ENCODE assay signal across 1 cellular context in the genomic region with DNA sequence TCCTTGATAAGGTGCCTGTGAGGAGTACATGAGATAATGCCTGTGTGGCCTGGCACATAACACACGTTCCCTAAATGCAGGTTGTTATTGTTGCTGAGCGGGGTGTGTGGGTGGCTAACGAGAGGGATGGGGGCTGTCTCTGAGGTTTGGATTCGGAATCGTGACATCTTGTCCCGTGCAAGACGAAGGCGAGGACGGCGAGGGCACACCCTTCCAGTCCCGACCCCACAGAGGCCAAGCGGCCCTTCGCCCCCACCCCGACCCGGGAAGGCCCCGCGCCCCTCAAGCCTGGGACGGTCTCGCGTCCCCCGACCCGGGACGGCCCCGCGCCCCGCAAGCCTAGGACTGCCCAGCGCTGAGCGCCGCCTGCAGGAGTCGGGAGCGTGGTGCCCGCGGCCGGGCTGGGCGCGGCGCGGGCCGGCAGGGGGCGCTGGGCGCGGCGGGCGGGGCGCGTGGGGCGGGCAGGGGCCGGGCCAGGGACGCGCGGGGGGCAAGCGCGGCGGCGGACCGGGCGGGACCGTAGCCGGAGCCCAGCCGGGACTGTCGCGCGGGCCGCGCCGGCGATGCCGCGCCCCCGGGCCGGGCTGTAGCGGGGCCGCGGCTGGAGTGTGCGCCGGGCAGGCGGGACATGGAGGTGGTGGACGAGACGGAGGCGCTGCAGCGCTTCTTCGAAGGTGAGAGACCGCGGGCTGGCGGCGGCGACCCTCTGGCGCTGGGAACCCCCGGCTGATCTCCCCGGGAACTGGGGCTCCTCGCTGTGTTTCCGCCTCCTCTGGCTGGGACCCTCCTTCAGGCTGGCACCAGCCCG.
TF ChIP-seq lines count a peak whose summit lies in the region.

A gene (plus strand): TSS at position 520 of the 808 bp plus-strand sequence. CDS start 109 bp downstream, at position 629.

TF ChIP-seq in K562, 482 proteins besides CTCF, POLR2A, EP300 and RAD21 (continued from another document):
- TF ChIP-seq L3MBTL2 (IDR thresholded peaks at IDR 0.05) (peak; percentile 46; the same call in 1 of the 2 replicates), CXXC5 (CRISPR knock-in tag; IDR thresholded peaks at IDR 0.05) (peak; percentile 58), GATAD2B (IDR thresholded peaks at IDR 0.05; ENCODE audit: borderline replicate concordance) (0 out of 2 replicates have a peak, but pooled peaks have one; percentile 80), NCOA1 (IDR thresholded peaks at IDR 0.05; ENCODE audit: low read depth) (no peak), SIN3A (IDR thresholded peaks at IDR 0.05; ENCODE audit: borderline replicate concordance in 2 of 2, control insufficient read depth in 1 of 2, low read depth in 2 of 2, low read length in 2 of 2) (peak in 1 of 2 experiments; percentile 35; a peak in 1 of 4 replicates), MYC (IDR thresholded peaks at IDR 0.05; ENCODE audit: low read depth, low read length) (peak; percentile 55; the same call in 1 of the 2 replicates), MYC (CRISPR knock-in tag; IDR thresholded peaks at IDR 0.05; ENCODE audit: borderline replicate concordance, low read depth) (no peak), RBBP5 (IDR thresholded peaks at IDR 0.05; ENCODE audit: borderline replicate concordance, insufficient read depth, low read length, poor library complexity, severe bottlenecking) (peak; percentile 60), KAT2B (IDR thresholded peaks at IDR 0.05; ENCODE audit: low read depth, low read length) (peak; percentile 70), ZNF23 (CRISPR knock-in tag; IDR thresholded peaks at IDR 0.05) (no peak), HDAC1 (IDR thresholded peaks at IDR 0.05) (no peak), DMBX1 (CRISPR knock-in tag; IDR thresholded peaks at IDR 0.05; ENCODE audit: borderline replicate concordance) (no peak), YY1 (IDR thresholded peaks at IDR 0.05; ENCODE audit: borderline replicate concordance in 1 of 3, control insufficient read depth in 1 of 3, extremely low read depth in 1 of 3, insufficient read depth in 3 of 3, insufficient read length in 1 of 3, insufficient replicate concordance in 2 of 3, low read depth in 1 of 3, low read length in 2 of 3) (peak in 2 of 3 experiments; percentile 12 to 43)
- TF ChIP-seq, protein P1, sequence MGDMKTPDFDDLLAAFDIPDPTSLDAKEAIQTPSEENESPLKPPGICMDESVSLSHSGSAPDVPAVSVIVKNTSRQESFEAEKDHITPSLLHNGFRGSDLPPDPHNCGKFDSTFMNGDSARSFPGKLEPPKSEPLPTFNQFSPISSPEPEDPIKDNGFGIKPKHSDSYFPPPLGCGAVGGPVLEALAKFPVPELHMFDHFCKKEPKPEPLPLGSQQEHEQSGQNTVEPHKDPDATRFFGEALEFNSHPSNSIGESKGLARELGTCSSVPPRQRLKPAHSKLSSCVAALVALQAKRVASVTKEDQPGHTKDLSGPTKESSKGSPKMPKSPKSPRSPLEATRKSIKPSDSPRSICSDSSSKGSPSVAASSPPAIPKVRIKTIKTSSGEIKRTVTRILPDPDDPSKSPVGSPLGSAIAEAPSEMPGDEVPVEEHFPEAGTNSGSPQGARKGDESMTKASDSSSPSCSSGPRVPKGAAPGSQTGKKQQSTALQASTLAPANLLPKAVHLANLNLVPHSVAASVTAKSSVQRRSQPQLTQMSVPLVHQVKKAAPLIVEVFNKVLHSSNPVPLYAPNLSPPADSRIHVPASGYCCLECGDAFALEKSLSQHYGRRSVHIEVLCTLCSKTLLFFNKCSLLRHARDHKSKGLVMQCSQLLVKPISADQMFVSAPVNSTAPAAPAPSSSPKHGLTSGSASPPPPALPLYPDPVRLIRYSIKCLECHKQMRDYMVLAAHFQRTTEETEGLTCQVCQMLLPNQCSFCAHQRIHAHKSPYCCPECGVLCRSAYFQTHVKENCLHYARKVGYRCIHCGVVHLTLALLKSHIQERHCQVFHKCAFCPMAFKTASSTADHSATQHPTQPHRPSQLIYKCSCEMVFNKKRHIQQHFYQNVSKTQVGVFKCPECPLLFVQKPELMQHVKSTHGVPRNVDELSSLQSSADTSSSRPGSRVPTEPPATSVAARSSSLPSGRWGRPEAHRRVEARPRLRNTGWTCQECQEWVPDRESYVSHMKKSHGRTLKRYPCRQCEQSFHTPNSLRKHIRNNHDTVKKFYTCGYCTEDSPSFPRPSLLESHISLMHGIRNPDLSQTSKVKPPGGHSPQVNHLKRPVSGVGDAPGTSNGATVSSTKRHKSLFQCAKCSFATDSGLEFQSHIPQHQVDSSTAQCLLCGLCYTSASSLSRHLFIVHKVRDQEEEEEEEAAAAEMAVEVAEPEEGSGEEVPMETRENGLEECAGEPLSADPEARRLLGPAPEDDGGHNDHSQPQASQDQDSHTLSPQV (IDR thresholded peaks at IDR 0.05): peak; percentile 62
- TF ChIP-seq, protein P2, sequence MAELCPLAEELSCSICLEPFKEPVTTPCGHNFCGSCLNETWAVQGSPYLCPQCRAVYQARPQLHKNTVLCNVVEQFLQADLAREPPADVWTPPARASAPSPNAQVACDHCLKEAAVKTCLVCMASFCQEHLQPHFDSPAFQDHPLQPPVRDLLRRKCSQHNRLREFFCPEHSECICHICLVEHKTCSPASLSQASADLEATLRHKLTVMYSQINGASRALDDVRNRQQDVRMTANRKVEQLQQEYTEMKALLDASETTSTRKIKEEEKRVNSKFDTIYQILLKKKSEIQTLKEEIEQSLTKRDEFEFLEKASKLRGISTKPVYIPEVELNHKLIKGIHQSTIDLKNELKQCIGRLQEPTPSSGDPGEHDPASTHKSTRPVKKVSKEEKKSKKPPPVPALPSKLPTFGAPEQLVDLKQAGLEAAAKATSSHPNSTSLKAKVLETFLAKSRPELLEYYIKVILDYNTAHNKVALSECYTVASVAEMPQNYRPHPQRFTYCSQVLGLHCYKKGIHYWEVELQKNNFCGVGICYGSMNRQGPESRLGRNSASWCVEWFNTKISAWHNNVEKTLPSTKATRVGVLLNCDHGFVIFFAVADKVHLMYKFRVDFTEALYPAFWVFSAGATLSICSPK (IDR thresholded peaks at IDR 0.05; ENCODE audit: borderline replicate concordance): no peak
- TF ChIP-seq, protein P3, sequence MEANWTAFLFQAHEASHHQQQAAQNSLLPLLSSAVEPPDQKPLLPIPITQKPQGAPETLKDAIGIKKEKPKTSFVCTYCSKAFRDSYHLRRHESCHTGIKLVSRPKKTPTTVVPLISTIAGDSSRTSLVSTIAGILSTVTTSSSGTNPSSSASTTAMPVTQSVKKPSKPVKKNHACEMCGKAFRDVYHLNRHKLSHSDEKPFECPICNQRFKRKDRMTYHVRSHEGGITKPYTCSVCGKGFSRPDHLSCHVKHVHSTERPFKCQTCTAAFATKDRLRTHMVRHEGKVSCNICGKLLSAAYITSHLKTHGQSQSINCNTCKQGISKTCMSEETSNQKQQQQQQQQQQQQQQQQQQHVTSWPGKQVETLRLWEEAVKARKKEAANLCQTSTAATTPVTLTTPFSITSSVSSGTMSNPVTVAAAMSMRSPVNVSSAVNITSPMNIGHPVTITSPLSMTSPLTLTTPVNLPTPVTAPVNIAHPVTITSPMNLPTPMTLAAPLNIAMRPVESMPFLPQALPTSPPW (CRISPR knock-in tag; IDR thresholded peaks at IDR 0.05): peak; percentile 98
- TF ChIP-seq, protein P4, sequence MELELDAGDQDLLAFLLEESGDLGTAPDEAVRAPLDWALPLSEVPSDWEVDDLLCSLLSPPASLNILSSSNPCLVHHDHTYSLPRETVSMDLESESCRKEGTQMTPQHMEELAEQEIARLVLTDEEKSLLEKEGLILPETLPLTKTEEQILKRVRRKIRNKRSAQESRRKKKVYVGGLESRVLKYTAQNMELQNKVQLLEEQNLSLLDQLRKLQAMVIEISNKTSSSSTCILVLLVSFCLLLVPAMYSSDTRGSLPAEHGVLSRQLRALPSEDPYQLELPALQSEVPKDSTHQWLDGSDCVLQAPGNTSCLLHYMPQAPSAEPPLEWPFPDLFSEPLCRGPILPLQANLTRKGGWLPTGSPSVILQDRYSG (tag; conservative IDR thresholded peaks at IDR 0.05; ENCODE audit: low read depth): no peak
- TF ChIP-seq, protein P5, sequence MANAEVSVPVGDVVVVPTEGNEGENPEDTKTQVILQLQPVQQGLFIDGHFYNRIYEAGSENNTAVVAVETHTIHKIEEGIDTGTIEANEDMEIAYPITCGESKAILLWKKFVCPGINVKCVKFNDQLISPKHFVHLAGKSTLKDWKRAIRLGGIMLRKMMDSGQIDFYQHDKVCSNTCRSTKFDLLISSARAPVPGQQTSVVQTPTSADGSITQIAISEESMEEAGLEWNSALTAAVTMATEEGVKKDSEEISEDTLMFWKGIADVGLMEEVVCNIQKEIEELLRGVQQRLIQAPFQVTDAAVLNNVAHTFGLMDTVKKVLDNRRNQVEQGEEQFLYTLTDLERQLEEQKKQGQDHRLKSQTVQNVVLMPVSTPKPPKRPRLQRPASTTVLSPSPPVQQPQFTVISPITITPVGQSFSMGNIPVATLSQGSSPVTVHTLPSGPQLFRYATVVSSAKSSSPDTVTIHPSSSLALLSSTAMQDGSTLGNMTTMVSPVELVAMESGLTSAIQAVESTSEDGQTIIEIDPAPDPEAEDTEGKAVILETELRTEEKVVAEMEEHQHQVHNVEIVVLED (CRISPR knock-in tag; IDR thresholded peaks at IDR 0.05): 0 out of 2 replicates have a peak, but pooled peaks have one; percentile 27
- TF ChIP-seq, protein P6, sequence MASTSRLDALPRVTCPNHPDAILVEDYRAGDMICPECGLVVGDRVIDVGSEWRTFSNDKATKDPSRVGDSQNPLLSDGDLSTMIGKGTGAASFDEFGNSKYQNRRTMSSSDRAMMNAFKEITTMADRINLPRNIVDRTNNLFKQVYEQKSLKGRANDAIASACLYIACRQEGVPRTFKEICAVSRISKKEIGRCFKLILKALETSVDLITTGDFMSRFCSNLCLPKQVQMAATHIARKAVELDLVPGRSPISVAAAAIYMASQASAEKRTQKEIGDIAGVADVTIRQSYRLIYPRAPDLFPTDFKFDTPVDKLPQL (IDR thresholded peaks at IDR 0.05; ENCODE audit: extremely low read depth, insufficient read length): no peak
